ENCODE assay signal across 16 cellular contexts in the genomic region with DNA sequence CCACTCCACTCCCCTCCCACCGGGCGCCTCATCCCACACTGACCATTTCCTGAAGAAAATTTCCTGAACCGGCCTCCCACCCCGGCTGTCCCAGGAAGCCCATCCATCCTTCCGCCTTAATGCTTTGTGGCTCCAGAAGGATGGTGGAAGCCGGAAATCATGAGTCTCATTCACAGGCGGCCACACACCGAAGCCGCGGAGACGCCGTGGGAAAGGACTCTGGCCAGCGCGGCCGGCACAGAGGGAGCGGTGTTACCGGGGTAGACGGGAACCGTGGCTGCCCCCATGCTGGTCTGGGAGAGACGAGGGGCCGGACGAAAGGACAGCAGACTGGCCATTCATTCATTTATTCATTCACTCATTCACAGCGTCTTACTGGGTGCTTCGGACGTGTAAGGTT.
DNase-seq lines count a peak whose midpoint lies in the region; ATAC-seq and TF ChIP-seq lines count a peak whose summit lies in the region.
"Had no signal": no experiment of that assay in that cellular context is flagged by ENCODE, and none has a peak within 500 bp of the region (broad histone marks: within the 10 kb centered on the region; RNA-seq: fewer than 3 reads in every experiment).

No MANE protein-coding gene starts in this region.

- no peak for TF ChIP-seq POLR2A in upper lobe of left lung (IDR thresholded peaks at IDR 0.05)

- peaks cover 11% of the 10 kb centered on the region for H3K9me3 Mint-ChIP-seq in dendritic cell treated with granulocyte-macrophage colony-stimulating factor and Interleukin-4, amounts not matched to agents 40 ng/mL and 50 ng/mL, for 4 days
- H3K9me3 Mint-ChIP-seq in naive thymus-derived CD4-positive, alpha-beta T cell: peaks cover 0 to 10% (median 0%) of the 10 kb centered on the region in 11 donors
- no peaks in the 10 kb centered on the region for H3K9me3 Mint-ChIP-seq in CD8-positive, alpha-beta memory T cell
- H3K9me3 Mint-ChIP-seq: HFFc6 had no signal

- peaks cover 94% of the 10 kb centered on the region for H3K4me1 Mint-ChIP-seq in dendritic cell treated with granulocyte-macrophage colony-stimulating factor and Interleukin-4, amounts not matched to agents 40 ng/mL and 50 ng/mL, for 4 days (ENCODE audit: low read depth)
- peaks cover 81 to 96% (median 89%) of the 10 kb centered on the region in 7 donors for H3K4me1 Mint-ChIP-seq in naive thymus-derived CD4-positive, alpha-beta T cell
- peaks cover 83 to 97% (median 88%) of the 10 kb centered on the region in 3 donors for H3K4me1 Mint-ChIP-seq in CD8-positive, alpha-beta memory T cell

- H3K27me3 ChIP-seq in cardiac muscle cell: no peaks in the 10 kb centered on the region
- no peaks in the 10 kb centered on the region for H3K27me3 ChIP-seq in right atrium auricular region
- H3K27me3 ChIP-seq in naive thymus-derived CD4-positive, alpha-beta T cell (ENCODE audit: control insufficient read depth in 2 of 2, insufficient read depth in 2 of 2, low read length in 2 of 2): no peaks in the 10 kb centered on the region
- no peaks in the 10 kb centered on the region for H3K27me3 ChIP-seq in upper lobe of left lung
- H3K27me3 ChIP-seq in CD8-positive, alpha-beta memory T cell (ENCODE audit: insufficient read depth, low read length, poor library complexity, severe bottlenecking): no peaks in the 10 kb centered on the region

- intact Hi-C loops in dendritic cell treated with granulocyte-macrophage colony-stimulating factor and Interleukin-4, amounts not matched to agents 40 ng/mL and 50 ng/mL, for 4 days (cut with micrococcal nuclease): no loop called here
- intact Hi-C loops in naive thymus-derived CD4-positive, alpha-beta T cell (cut with micrococcal nuclease): loop anchor here in 1 of 2 donors (5.0 kb wide), 2 partner anchors 35 to 470 kb away; no protein-coding TSS in a partner anchor

- peak overlapping the region; percentile 96 for H3K27ac ChIP-seq in cardiac muscle cell
- peak overlapping the region in 1 of 2 donors; percentile 21 for H3K27ac ChIP-seq in right atrium auricular region
- peak overlapping the region; percentile 64 for H3K27ac ChIP-seq in naive thymus-derived CD4-positive, alpha-beta T cell (ENCODE audit: low read depth, low read length)
- peak overlapping the region in 3 of 4 donors; percentile 17 to 84 (median 79) for H3K27ac ChIP-seq in upper lobe of left lung
- no peak overlapping the region for H3K27ac ChIP-seq in CD8-positive, alpha-beta memory T cell (ENCODE audit: low read depth, low read length)
- H3K27ac ChIP-seq: epithelial cell of prostate, parathyroid adenoma had no signal

- POLR2A ChIA-PET in naive thymus-derived CD4-positive, alpha-beta T cell (lab: Charles Lee): interaction anchor here (1.2 to 11.7 kb wide), 4 partner anchors 13 to 91 kb away, joined by 4 to 678 read pairs (median 67); no protein-coding TSS in a partner anchor
- POLR2A ChIA-PET in CD8-positive, alpha-beta memory T cell (lab: Charles Lee): no interaction called here

- H3K4me1 ChIP-seq in cardiac muscle cell (ENCODE audit: low read depth): peaks cover 59% of the 10 kb centered on the region
- H3K4me1 ChIP-seq in right atrium auricular region: peaks cover 0 to 75% of the 10 kb centered on the region in 2 donors
- H3K4me1 ChIP-seq in naive thymus-derived CD4-positive, alpha-beta T cell (ENCODE audit: control insufficient read depth in 2 of 2, insufficient read depth in 2 of 2, low read length in 2 of 2): peaks cover 90 to 92% of the 10 kb centered on the region in 2 donors
- peaks cover 57 to 89% (median 66%) of the 10 kb centered on the region in 4 donors for H3K4me1 ChIP-seq in upper lobe of left lung
- H3K4me1 ChIP-seq in CD8-positive, alpha-beta memory T cell (ENCODE audit: insufficient read depth, low read length): peaks cover 96% of the 10 kb centered on the region

- no peak overlapping the region for H3K4me3 Mint-ChIP-seq in dendritic cell treated with granulocyte-macrophage colony-stimulating factor and Interleukin-4, amounts not matched to agents 40 ng/mL and 50 ng/mL, for 4 days
- peak overlapping the region in 7 of 10 donors; percentile 19 to 85 (median 53) for H3K4me3 Mint-ChIP-seq in naive thymus-derived CD4-positive, alpha-beta T cell
- H3K4me3 Mint-ChIP-seq in CD8-positive, alpha-beta memory T cell: peak overlapping the region in 2 of 7 donors; percentile 44 to 55
- H3K4me3 Mint-ChIP-seq: HFFc6 had no signal

- TF ChIP-seq EP300 in upper lobe of left lung (IDR thresholded peaks at IDR 0.05): no peak

- no peaks in the 10 kb centered on the region for H3K27me3 Mint-ChIP-seq in dendritic cell treated with granulocyte-macrophage colony-stimulating factor and Interleukin-4, amounts not matched to agents 40 ng/mL and 50 ng/mL, for 4 days
- H3K27me3 Mint-ChIP-seq in naive thymus-derived CD4-positive, alpha-beta T cell: no peaks in the 10 kb centered on the region
- H3K27me3 Mint-ChIP-seq in CD8-positive, alpha-beta memory T cell: peaks cover 0 to 4% of the 10 kb centered on the region in 2 donors

- DNase-seq in cardiac muscle cell (ENCODE audit: low read depth in 1 of 2, low spot score in 1 of 2): no peak
- no peak for DNase-seq in right atrium auricular region (ENCODE audit: low spot score)
- DNase-seq in naive thymus-derived CD4-positive, alpha-beta T cell: no peak
- peak in 1 of 2 donors; percentile 69 for DNase-seq in upper lobe of left lung
- no peak for DNase-seq in foreskin melanocyte
- no peak for DNase-seq in CD8-positive, alpha-beta memory T cell
- DNase-seq: activated T-cell treated with anti-CD3 and anti-CD28 coated beads, Interleukin-2, amount 50 U/mL, for 48 hours; DMS153; HFFc6; NCI-H1092 treated with DMSO at 0.1 percent for 48 hours; NCI-H2227 treated with DMSO at 0.1 percent for 48 hours had no signal

- ATAC-seq in naive thymus-derived CD4-positive, alpha-beta T cell: no peak
- ATAC-seq in upper lobe of left lung (ENCODE audit: low FRiP score in 2 of 2) (no peak), HG03520 (IDR thresholded peaks at IDR 0.05; ENCODE audit: unreplicated experiment) (no peak)

- CTCF ChIA-PET in naive thymus-derived CD4-positive, alpha-beta T cell (lab: Charles Lee): no interaction called here
- CTCF ChIA-PET in CD8-positive, alpha-beta memory T cell (lab: Charles Lee): interaction anchor here (2.2 kb wide), 1 partner anchor 28 kb away, joined by 11 read pairs; no protein-coding TSS in a partner anchor

- H3K27ac Mint-ChIP-seq in dendritic cell treated with granulocyte-macrophage colony-stimulating factor and Interleukin-4, amounts not matched to agents 40 ng/mL and 50 ng/mL, for 4 days: peak overlapping the region; percentile 90
- peak overlapping the region in 6 of 9 donors; percentile 51 to 100 (median 88) for H3K27ac Mint-ChIP-seq in naive thymus-derived CD4-positive, alpha-beta T cell
- H3K27ac Mint-ChIP-seq in CD8-positive, alpha-beta memory T cell: peak overlapping the region in 1 of 8 donors; percentile 43

- WGBS in upper lobe of left lung, 2 donors: 76 to 92% methylated on average over 21 to 25 of the region's 25 CpGs

- H3K9me3 ChIP-seq in cardiac muscle cell (ENCODE audit: low read depth) (no peaks in the 10 kb centered on the region), right atrium auricular region (no peaks in the 10 kb centered on the region), upper lobe of left lung (no peaks in the 10 kb centered on the region)
- no peaks in the 10 kb centered on the region for H3K9me3 ChIP-seq in naive thymus-derived CD4-positive, alpha-beta T cell (ENCODE audit: control insufficient read depth in 2 of 3, low read length in 3 of 3)
- no peaks in the 10 kb centered on the region for H3K9me3 ChIP-seq in CD8-positive, alpha-beta memory T cell (ENCODE audit: low read length)

- H3K36me3 Mint-ChIP-seq in dendritic cell treated with granulocyte-macrophage colony-stimulating factor and Interleukin-4, amounts not matched to agents 40 ng/mL and 50 ng/mL, for 4 days (ENCODE audit: low read depth): peaks cover 70% of the 10 kb centered on the region
- peaks cover 10 to 50% (median 42%) of the 10 kb centered on the region in 5 donors for H3K36me3 Mint-ChIP-seq in naive thymus-derived CD4-positive, alpha-beta T cell
- H3K36me3 Mint-ChIP-seq in CD8-positive, alpha-beta memory T cell: peaks cover 14 to 78% (median 24%) of the 10 kb centered on the region in 3 donors

- H3K36me3 ChIP-seq in cardiac muscle cell (no peaks in the 10 kb centered on the region), right atrium auricular region (no peaks in the 10 kb centered on the region), upper lobe of left lung (no peaks in the 10 kb centered on the region)
- H3K36me3 ChIP-seq in naive thymus-derived CD4-positive, alpha-beta T cell (ENCODE audit: control insufficient read depth in 2 of 3, insufficient read depth in 3 of 3, low read length in 3 of 3): peaks cover 0 to 40% (median 11%) of the 10 kb centered on the region in 3 experiments
- peaks cover 34% of the 10 kb centered on the region for H3K36me3 ChIP-seq in CD8-positive, alpha-beta memory T cell (ENCODE audit: insufficient read depth, low read length)

- no peak overlapping the region for H3K4me3 ChIP-seq in cardiac muscle cell
- H3K4me3 ChIP-seq in right atrium auricular region: no peak overlapping the region
- no peak overlapping the region for H3K4me3 ChIP-seq in naive thymus-derived CD4-positive, alpha-beta T cell (ENCODE audit: low read length)
- H3K4me3 ChIP-seq in upper lobe of left lung: no peak overlapping the region
- H3K4me3 ChIP-seq in CD8-positive, alpha-beta memory T cell (ENCODE audit: low read length): no peak overlapping the region
- H3K4me3 ChIP-seq: lung had no signal

- TF ChIP-seq CTCF in cardiac muscle cell (IDR thresholded peaks at IDR 0.05; ENCODE audit: low read depth, low read length) (no peak), right atrium auricular region (IDR thresholded peaks at IDR 0.05) (no peak), upper lobe of left lung (IDR thresholded peaks at IDR 0.05) (no peak)
